13 cellular contexts compared by ENCODE assay signal in genomic region chr11:12207384-12208150, GRCh38.
A peak's percentile ranks its signal among the peaks of the same experiment; 100 is the strongest.
DNase-seq lines count a peak whose midpoint lies in the region; ATAC-seq and TF ChIP-seq lines count a peak whose summit lies in the region.
"Had no signal": no experiment of that assay in that cellular context is flagged by ENCODE, and none has a peak within 500 bp of the region (broad histone marks: within the 10 kb centered on the region; RNA-seq: fewer than 3 reads in every experiment).

No MANE protein-coding gene starts in this region.

- H3K4me3 ChIP-seq in AG04450 (ENCODE audit: low read depth, low read length) (no peak overlapping the region), astrocyte of the cerebellum (ENCODE audit: low read depth, low read length) (no peak overlapping the region), trophoblast cell (ENCODE audit: low read depth, low read length) (no peak overlapping the region), gastroesophageal sphincter (no peak overlapping the region)
- H3K4me3 ChIP-seq: thyroid gland had no signal

- H3K4me2 ChIP-seq in trophoblast cell (ENCODE audit: low read length) = no peak overlapping the region

- no peak for TF ChIP-seq EP300 in gastroesophageal sphincter (IDR thresholded peaks at IDR 0.05)

- H3K9ac ChIP-seq in trophoblast cell (ENCODE audit: low read length) = no peak overlapping the region
- H3K9ac ChIP-seq: parathyroid adenoma had no signal

- peak overlapping the region; percentile 27 for H2BK12ac ChIP-seq in trophoblast cell (ENCODE audit: low read length)

- no CpG with 5 or more reads among the region's 9 CpGs for WGBS in trophoblast cell (ENCODE audit: extremely low coverage, insufficient coverage, insufficient read length)
- 75 to 80% methylated on average over 7 to 9 of the region's 9 CpGs for WGBS in gastroesophageal sphincter (ENCODE audit: low coverage in 1 of 2), 2 donors

- H3K36me3 ChIP-seq in trophoblast cell (ENCODE audit: control insufficient read depth in 1 of 2, insufficient read depth in 2 of 2, low read length in 2 of 2) (peaks cover 0 to 3% of the 10 kb centered on the region in 2 experiments), gastroesophageal sphincter (peaks cover 0 to 65% of the 10 kb centered on the region in 2 donors)

- H3K18ac ChIP-seq in trophoblast cell (ENCODE audit: low read length) = no peak overlapping the region

- no peak overlapping the region for H2AFZ ChIP-seq in trophoblast cell (ENCODE audit: insufficient read depth, low read length, poor library complexity)
- H2AFZ ChIP-seq: parathyroid adenoma had no signal

- CTCF ChIA-PET in AG04450 (lab: Charles Lee) = interaction anchor here (0.9 to 1.5 kb wide), 2 partner anchors 26 to 108 kb away, joined by 5 to 6 read pairs; no protein-coding TSS in a partner anchor

- no peak overlapping the region for H2BK5ac ChIP-seq in trophoblast cell (ENCODE audit: low read depth, low read length, poor library complexity)

- H3K27ac ChIP-seq in AG04450 (ENCODE audit: low read depth, low read length) = peak overlapping the region; percentile 97
- H3K27ac ChIP-seq in trophoblast cell (ENCODE audit: low read depth, low read length) = no peak overlapping the region
- peak overlapping the region in 2 of 4 donors; percentile 12 to 15 for H3K27ac ChIP-seq in gastroesophageal sphincter
- H3K27ac ChIP-seq: parathyroid adenoma, thyroid gland had no signal

- in situ Hi-C loops in astrocyte of the cerebellum (cut with HindIII; ENCODE audit: low sequenced_read_pairs) = no loop called here
- in situ Hi-C loops in GM13976 (cut with MboI; ENCODE audit: low sequenced_read_pairs, unreplicated experiment) = no loop called here

- ATAC-seq in HG02798 (IDR thresholded peaks at IDR 0.05; ENCODE audit: poor library complexity, unreplicated experiment) (peak; percentile 53), gastroesophageal sphincter (no peak), GM21447 (IDR thresholded peaks at IDR 0.05; ENCODE audit: unreplicated experiment) (no peak)

- H3K14ac ChIP-seq in trophoblast cell (ENCODE audit: low read length) = no peak overlapping the region

- POLR2A ChIA-PET in AG04450 (lab: Yijun Ruan, JAX) = interaction anchor here (0.7 kb wide), 1 partner anchor 22 kb away, joined by 3 read pairs; no protein-coding TSS in a partner anchor

- H2AK5ac ChIP-seq in trophoblast cell (ENCODE audit: low read length) = no peak overlapping the region

- H3K79me2 ChIP-seq in trophoblast cell (ENCODE audit: control insufficient read depth, insufficient read depth, low read length, poor library complexity) = no peaks in the 10 kb centered on the region
- H3K79me2 ChIP-seq: parathyroid adenoma had no signal

- no peak overlapping the region for H3K4ac ChIP-seq in trophoblast cell (ENCODE audit: low read depth, low read length)

- peak; percentile 80 for DNase-seq in AG04450 (ENCODE audit: low read depth, low spot score)
- peak; percentile 73 for DNase-seq in astrocyte of the cerebellum (ENCODE audit: low read depth)
- DNase-seq in trophoblast cell = peak in 1 of 2 donors; percentile 21
- DNase-seq in NCI-H187 (lab: John Stamatoyannopoulos, UW) = no peak
- DNase-seq in GM13976 (ENCODE audit: low spot score) = no peak
- DNase-seq: COR-L47, NCI-H1436 treated with DMSO at 0.1 percent for 48 hours, SW 1271, thyroid gland had no signal

- H4K91ac ChIP-seq in trophoblast cell (ENCODE audit: low read depth, low read length) = no peak overlapping the region

- H3K23ac ChIP-seq in trophoblast cell (ENCODE audit: low read length) = no peak overlapping the region

- H3K79me1 ChIP-seq in trophoblast cell (ENCODE audit: low read length) = peaks cover 7% of the 10 kb centered on the region

- no peak overlapping the region for H4K8ac ChIP-seq in trophoblast cell (ENCODE audit: low read depth, low read length)

- TF ChIP-seq CTCF in AG04450 (IDR thresholded peaks at IDR 0.05; ENCODE audit: low read depth, low read length) = peak; percentile 23; the same call in 1 of the 2 replicates
- TF ChIP-seq CTCF in astrocyte of the cerebellum (IDR thresholded peaks at IDR 0.05; ENCODE audit: low read depth, low read length, missing control alignments) = no peak
- TF ChIP-seq CTCF in gastroesophageal sphincter (IDR thresholded peaks at IDR 0.05) = no peak
- no peak for TF ChIP-seq CTCF in GM13976 (IDR thresholded peaks at IDR 0.05; ENCODE audit: borderline replicate concordance, control extremely low read depth, extremely low read depth, insufficient read depth, missing control alignments)

- H2BK120ac ChIP-seq in trophoblast cell (ENCODE audit: insufficient read depth, low read length, poor library complexity) = no peak overlapping the region

- no peak for TF ChIP-seq POLR2A in gastroesophageal sphincter (IDR thresholded peaks at IDR 0.05)

- H3K27me3 ChIP-seq in AG04450 (ENCODE audit: control insufficient read depth, insufficient read depth, low read length) (no peaks in the 10 kb centered on the region), trophoblast cell (ENCODE audit: insufficient read depth, low read length) (no peaks in the 10 kb centered on the region), gastroesophageal sphincter (no peaks in the 10 kb centered on the region)
- H3K27me3 ChIP-seq: thyroid gland had no signal

- H3K4me1 ChIP-seq in trophoblast cell (ENCODE audit: control insufficient read depth in 1 of 2, insufficient read depth in 2 of 2, low read length in 2 of 2) (peaks cover 2 to 13% of the 10 kb centered on the region in 2 experiments), gastroesophageal sphincter (peaks cover 0 to 18% (median 0%) of the 10 kb centered on the region in 3 donors)
- H3K4me1 ChIP-seq: parathyroid adenoma had no signal

- no peak overlapping the region for H4K12ac ChIP-seq in trophoblast cell (ENCODE audit: low read depth, low read length)

- no peaks in the 10 kb centered on the region for H3K9me3 ChIP-seq in AG04450 (ENCODE audit: control insufficient read depth, insufficient read depth, low read length)
- no peaks in the 10 kb centered on the region for H3K9me3 ChIP-seq in trophoblast cell (ENCODE audit: insufficient read depth, low read depth, low read length)
- H3K9me3 ChIP-seq in gastroesophageal sphincter = no peaks in the 10 kb centered on the region
- H3K9me3 ChIP-seq: thyroid gland had no signal

Comparison
In these comparisons a context has a peak if more than half of its experiments do, and no peak if none do; other contexts are left out.
1. DNase-seq: peak in AG04450 (single experiment) and astrocyte of the cerebellum (single experiment); none in NCI-H187 (0 of 2) and GM13976 (single experiment).